ENCODE assay signal across 25 cellular contexts in genomic region chr15:80464952-80465645, GRCh38.
DNase-seq lines count a peak whose midpoint lies in the region; ATAC-seq and TF ChIP-seq lines count a peak whose summit lies in the region.
"Had no signal": no experiment of that assay in that cellular context is flagged by ENCODE, and none has a peak within 500 bp of the region (broad histone marks: within the 10 kb centered on the region; RNA-seq: fewer than 3 reads in every experiment).

No MANE protein-coding gene starts in this region.

- peak overlapping the region; percentile 64 for H3K27ac ChIP-seq in VCaP
- no peak overlapping the region for H3K27ac ChIP-seq in caudate nucleus (ENCODE audit: low read depth, low read length)
- H3K27ac ChIP-seq: A549, ascending aorta, gastroesophageal sphincter, sigmoid colon, thoracic aorta had no signal

- ATAC-seq in HG03045 (IDR thresholded peaks at IDR 0.05; ENCODE audit: unreplicated experiment) (no peak), T-helper 17 cell (no peak)
- ATAC-seq: A549; activated CD4-positive, alpha-beta T cell treated with anti-CD3 and anti-CD28 coated beads for 36 hours; esophagus mucosa; gastroesophageal sphincter; natural killer cell treated with Interleukin-12 subunit alpha and Interleukin-12 subunit beta and Interleukin-15 and Interleukin-18, amount 100 ng/mL, for 72 hours had no signal

- no peak overlapping the region for H3K4me3 Mint-ChIP-seq in nephron progenitor cell
- no peak overlapping the region for H3K4me3 Mint-ChIP-seq in T-helper 17 cell
- H3K4me3 Mint-ChIP-seq: activated CD4-positive, alpha-beta T cell treated with anti-CD3 and anti-CD28 coated beads for 36 hours; activated naive CD4-positive, alpha-beta T cell treated with anti-CD3 and anti-CD28 coated beads, Interleukin-2, amount 50 U/mL, for 24 hours; activated T-helper 1 cell treated with anti-CD3 and anti-CD28 coated beads, Interleukin-12 subunit alpha, Interleukin-12 subunit beta, Interleukin-2, Interleukin-4 antibody, amounts not matched to agents 30 ng/mL and 10 ng/mL and 1 ng/mL, durations not matched to agents 14 hours and 24 hours and 36 hours; natural killer cell treated with Interleukin-12 subunit alpha and Interleukin-12 subunit beta and Interleukin-15 and Interleukin-18, amount 100 ng/mL, for 72 hours had no signal

- H3K27ac Mint-ChIP-seq in nephron progenitor cell, result peak overlapping the region; percentile 95
- no peak overlapping the region for H3K27ac Mint-ChIP-seq in T-helper 17 cell
- H3K27ac Mint-ChIP-seq: activated CD4-positive, alpha-beta T cell treated with anti-CD3 and anti-CD28 coated beads for 36 hours; activated naive CD4-positive, alpha-beta T cell treated with anti-CD3 and anti-CD28 coated beads, Interleukin-2, amount 50 U/mL, for 24 hours; activated T-helper 1 cell treated with anti-CD3 and anti-CD28 coated beads, Interleukin-12 subunit alpha, Interleukin-12 subunit beta, Interleukin-2, Interleukin-4 antibody, amounts not matched to agents 30 ng/mL and 10 ng/mL and 1 ng/mL, durations not matched to agents 14 hours and 24 hours and 36 hours; natural killer cell treated with Interleukin-12 subunit alpha and Interleukin-12 subunit beta and Interleukin-15 and Interleukin-18, amount 100 ng/mL, for 72 hours had no signal

- H3K36me3 Mint-ChIP-seq in nephron progenitor cell (ENCODE audit: low read depth) (peaks cover 12% of the 10 kb centered on the region), T-helper 17 cell (ENCODE audit: low read depth) (no peaks in the 10 kb centered on the region)
- H3K36me3 Mint-ChIP-seq: activated naive CD4-positive, alpha-beta T cell treated with anti-CD3 and anti-CD28 coated beads, Interleukin-2, amount 50 U/mL, for 24 hours; natural killer cell treated with Interleukin-12 subunit alpha and Interleukin-12 subunit beta and Interleukin-15 and Interleukin-18, amount 100 ng/mL, for 72 hours had no signal

- peaks cover 69% of the 10 kb centered on the region for H3K4me1 Mint-ChIP-seq in nephron progenitor cell
- H3K4me1 Mint-ChIP-seq in T-helper 17 cell, result no peaks in the 10 kb centered on the region
- H3K4me1 Mint-ChIP-seq: activated CD4-positive, alpha-beta T cell treated with anti-CD3 and anti-CD28 coated beads for 36 hours; activated naive CD4-positive, alpha-beta T cell treated with anti-CD3 and anti-CD28 coated beads, Interleukin-2, amount 50 U/mL, for 24 hours had no signal

- H3K9me3 ChIP-seq in T-helper 17 cell (ENCODE audit: control insufficient read depth, low read length, poor library complexity, severe bottlenecking), result no peaks in the 10 kb centered on the region
- H3K9me3 ChIP-seq: A549, ascending aorta, gastroesophageal sphincter, sigmoid colon, thoracic aorta had no signal

- H3K9me3 Mint-ChIP-seq in nephron progenitor cell, result no peaks in the 10 kb centered on the region
- H3K9me3 Mint-ChIP-seq: activated naive CD4-positive, alpha-beta T cell treated with anti-CD3 and anti-CD28 coated beads, Interleukin-2, amount 50 U/mL, for 24 hours; activated T-helper 1 cell treated with anti-CD3 and anti-CD28 coated beads, Interleukin-12 subunit alpha, Interleukin-12 subunit beta, Interleukin-2, Interleukin-4 antibody, amounts not matched to agents 30 ng/mL and 10 ng/mL and 1 ng/mL, durations not matched to agents 14 hours and 24 hours and 36 hours; natural killer cell treated with Interleukin-12 subunit alpha and Interleukin-12 subunit beta and Interleukin-15 and Interleukin-18, amount 100 ng/mL, for 72 hours had no signal

- DNase-seq in NCI-H2107 treated with DMSO at 0.1 percent for 48 hours (lab: John Stamatoyannopoulos, UW; ENCODE audit: unreplicated experiment) (peak; percentile 15), NCI-H2107 (lab: John Stamatoyannopoulos, UW) (no peak), NCI-H146 (lab: John Stamatoyannopoulos, UW) (peak; percentile 74), nephron progenitor cell (no peak), T-helper 17 cell (no peak), caudate nucleus (lab: John Stamatoyannopoulos, UW) (no peak)
- DNase-seq: activated CD4-positive, alpha-beta T cell treated with anti-CD3 and anti-CD28 coated beads for 36 hours; cerebellar nuclear complex; effector CD4-positive, alpha-beta T cell; GOT3; KG1; kidney glomerular epithelial cell; NCI-H1105; NCI-H446; sigmoid colon had no signal

- peaks cover 5% of the 10 kb centered on the region for H3K27me3 Mint-ChIP-seq in nephron progenitor cell (ENCODE audit: low read depth, poor library complexity)
- peaks cover 48% of the 10 kb centered on the region for H3K27me3 Mint-ChIP-seq in T-helper 17 cell
- H3K27me3 Mint-ChIP-seq: activated naive CD4-positive, alpha-beta T cell treated with anti-CD3 and anti-CD28 coated beads, Interleukin-2, amount 50 U/mL, for 24 hours had no signal

- no peak for TF ChIP-seq CTCF in VCaP (conservative IDR thresholded peaks at IDR 0.05)
- no peak for TF ChIP-seq CTCF in nephron progenitor cell (IDR thresholded peaks at IDR 0.05)

Comparison
In these comparisons a context has a peak if more than half of its experiments do, and no peak if none do; other contexts are left out.
1. DNase-seq: peak in NCI-H2107 treated with DMSO at 0.1 percent for 48 hours (single experiment) and NCI-H146 (single experiment); none in NCI-H2107 (single experiment), nephron progenitor cell (single experiment), T-helper 17 cell (0 of 3) and caudate nucleus (0 of 61).